Comparison of ENCODE assay signal across 1 cellular context in genomic region chr1:23484253-23485001, GRCh38.
A peak's percentile ranks its signal among the peaks of the same experiment; 100 is the strongest.
TF ChIP-seq lines count a peak whose summit lies in the region.

No MANE protein-coding gene starts in this region.

TF ChIP-seq in K562, 482 proteins besides CTCF, POLR2A, EP300 and RAD21 (continued from another document and continues in another):
- TF ChIP-seq HNRNPL (IDR thresholded peaks at IDR 0.05; ENCODE audit: low read depth, low read length), result no peak
- no peak for TF ChIP-seq HEY1 (CRISPR knock-in tag; IDR thresholded peaks at IDR 0.05; ENCODE audit: borderline replicate concordance)
- TF ChIP-seq NRF1 (conservative IDR thresholded peaks at IDR 0.05 in 1 of 2, IDR thresholded peaks at IDR 0.05 in 1 of 2), result peak; percentile 68 to 72
- no peak for TF ChIP-seq BRCA1 (IDR thresholded peaks at IDR 0.05)
- no peak for TF ChIP-seq BRCA1 (CRISPR knock-in tag; IDR thresholded peaks at IDR 0.05)
- no peak for TF ChIP-seq NELFE (IDR thresholded peaks at IDR 0.05; ENCODE audit: insufficient read depth, insufficient read length)
- TF ChIP-seq USF2 (CRISPR knock-in tag; IDR thresholded peaks at IDR 0.05), result no peak
- no peak for TF ChIP-seq STAT5A (IDR thresholded peaks at IDR 0.05; ENCODE audit: borderline replicate concordance, low read length)
- 0 out of 4 replicates have a peak, but pooled peaks of 1 of the 2 experiments have one; percentile 7 for TF ChIP-seq TEAD1 (CRISPR knock-in tag; IDR thresholded peaks at IDR 0.05)
- no peak for TF ChIP-seq PRPF4 (IDR thresholded peaks at IDR 0.05; ENCODE audit: insufficient read depth, low read depth, low read length, poor library complexity, severe bottlenecking)
- TF ChIP-seq ZFP91 (CRISPR knock-in tag; IDR thresholded peaks at IDR 0.05), result no peak
- no peak for TF ChIP-seq SFPQ (IDR thresholded peaks at IDR 0.05; ENCODE audit: low read depth, low read length)
- 0 out of 2 replicates have a peak, but pooled peaks have one; percentile 17 for TF ChIP-seq MBD2 (IDR thresholded peaks at IDR 0.05; ENCODE audit: borderline replicate concordance, low read depth)
- TF ChIP-seq MIER1 (IDR thresholded peaks at IDR 0.05; ENCODE audit: low read depth), result 0 out of 2 replicates have a peak, but pooled peaks have one; percentile 57
- TF ChIP-seq MBD1 (CRISPR knock-in tag; IDR thresholded peaks at IDR 0.05), result no peak
- no peak for TF ChIP-seq ZBTB34 (CRISPR knock-in tag; IDR thresholded peaks at IDR 0.05)
- TF ChIP-seq ETS1 (conservative IDR thresholded peaks at IDR 0.05; ENCODE audit: control insufficient read depth, low read depth, low read length), result peak; percentile 61; the same call in 1 of the 2 replicates
- no peak for TF ChIP-seq ZNF41 (CRISPR knock-in tag; conservative IDR thresholded peaks at IDR 0.05)
- TF ChIP-seq BRD9 (IDR thresholded peaks at IDR 0.05; ENCODE audit: low read depth, partially characterized antibody), result no peak
- no peak for TF ChIP-seq FOS (IDR thresholded peaks at IDR 0.05; ENCODE audit: extremely low read depth, insufficient read length)
- TF ChIP-seq BCOR (IDR thresholded peaks at IDR 0.05), result peak; percentile 99
- TF ChIP-seq ZNF518B (CRISPR knock-in tag; IDR thresholded peaks at IDR 0.05), result no peak
- no peak for TF ChIP-seq DNMT1 (IDR thresholded peaks at IDR 0.05)
- TF ChIP-seq SRSF7 (optimal IDR thresholded peaks at IDR 0.05; ENCODE audit: low read depth, low read length), result no peak
- TF ChIP-seq NCOA1 (IDR thresholded peaks at IDR 0.05; ENCODE audit: low read depth), result peak; percentile 44; the same call in 1 of the 2 replicates
- TF ChIP-seq ZNF12 (CRISPR knock-in tag; IDR thresholded peaks at IDR 0.05), result no peak
- peak; percentile 25 for TF ChIP-seq ZBTB7A (IDR thresholded peaks at IDR 0.05; ENCODE audit: borderline replicate concordance, control insufficient read depth, low read depth, low read length)
- TF ChIP-seq HDGF (IDR thresholded peaks at IDR 0.05), result peak; percentile 97
- no peak for TF ChIP-seq MXD1 (CRISPR knock-in tag; IDR thresholded peaks at IDR 0.05; ENCODE audit: borderline replicate concordance, poor library complexity, severe bottlenecking)
- TF ChIP-seq PBX2 (CRISPR knock-in tag; IDR thresholded peaks at IDR 0.05; ENCODE audit: low read depth), result no peak
- TF ChIP-seq PBX2 (tag; conservative IDR thresholded peaks at IDR 0.05; ENCODE audit: low read depth), result no peak
- no peak for TF ChIP-seq ZNF3 (CRISPR knock-in tag; IDR thresholded peaks at IDR 0.05)
- no peak for TF ChIP-seq KAT2B (IDR thresholded peaks at IDR 0.05; ENCODE audit: low read depth, low read length)
- TF ChIP-seq IRF9 (tag; IDR thresholded peaks at IDR 0.05), result no peak
- no peak for TF ChIP-seq ZBTB33 (CRISPR knock-in tag; IDR thresholded peaks at IDR 0.05)
- no peak for TF ChIP-seq PRMT5 (CRISPR knock-in tag; IDR thresholded peaks at IDR 0.05)
- TF ChIP-seq BACH1 (tag; IDR thresholded peaks at IDR 0.05), result no peak
- TF ChIP-seq TSC22D4 (tag; IDR thresholded peaks at IDR 0.05), result no peak
- TF ChIP-seq HES1 (IDR thresholded peaks at IDR 0.05; ENCODE audit: low read depth), result no peak; the same call in 1 of the 2 replicates
- no peak for TF ChIP-seq ZNF830 (CRISPR knock-in tag; IDR thresholded peaks at IDR 0.05)
- no peak for TF ChIP-seq SAFB2 (IDR thresholded peaks at IDR 0.05; ENCODE audit: borderline replicate concordance, low read depth, low read length, severe bottlenecking)
- no peak for TF ChIP-seq STAT5B (CRISPR knock-in tag; IDR thresholded peaks at IDR 0.05)
- no peak for TF ChIP-seq RBM14 (IDR thresholded peaks at IDR 0.05; ENCODE audit: borderline replicate concordance, insufficient read depth, low read depth, low read length)
- TF ChIP-seq PYGO2 (tag; IDR thresholded peaks at IDR 0.05), result no peak
